8 cellular contexts compared by ENCODE assay signal in genomic region chr22:41447435-41448188, GRCh38. TPM values are rescaled to one million over a fixed set of nuclear protein-coding genes. Genes with fewer than 3 reads are reported as not detected.
DNase-seq lines count a peak whose midpoint lies in the region; ATAC-seq and TF ChIP-seq lines count a peak whose summit lies in the region.

No MANE protein-coding gene starts in this region.

- peak overlapping the region; percentile 98 for H3K18ac ChIP-seq in neuronal stem cell (ENCODE audit: low read length)

- peak overlapping the region; percentile 98 for H2AK5ac ChIP-seq in neuronal stem cell (ENCODE audit: low read depth, low read length)

- H3K4ac ChIP-seq in neuronal stem cell (ENCODE audit: low read length) = peak overlapping the region; percentile 90

- H3K9me3 ChIP-seq in Caco-2 (no peaks in the 10 kb centered on the region), neuronal stem cell (replicated peaks in 1 of 2; ENCODE audit: control insufficient read depth in 2 of 2, insufficient read depth in 1 of 2, low read depth in 1 of 2, low read length in 2 of 2) (no peaks in the 10 kb centered on the region), thymus (ENCODE audit: control insufficient read depth) (no peaks in the 10 kb centered on the region)

- peak overlapping the region; percentile 93 for H3K4me3 ChIP-seq in Caco-2 (ENCODE audit: low read depth, low read length)
- peak overlapping the region; percentile 85 to 87 for H3K4me3 ChIP-seq in neuronal stem cell (ENCODE audit: low read length in 2 of 2)
- peak overlapping the region; percentile 96 for H3K4me3 ChIP-seq in thymus (ENCODE audit: low read length)

- TF ChIP-seq EP300 in Ishikawa (IDR thresholded peaks at IDR 0.05; ENCODE audit: borderline replicate concordance) = no peak

- H3K9me3 Mint-ChIP-seq in Caco-2 (ENCODE audit: unreplicated experiment) = no peaks in the 10 kb centered on the region

- H2AFZ ChIP-seq in neuronal stem cell (ENCODE audit: low read length) = peak overlapping the region; percentile 71

- peaks cover 75% of the 10 kb centered on the region for H3K36me3 Mint-ChIP-seq in Caco-2 (ENCODE audit: insufficient read depth, unreplicated experiment)

- peak overlapping the region; percentile 99 for H3K4me3 Mint-ChIP-seq in Caco-2 (ENCODE audit: unreplicated experiment)

- peak overlapping the region; percentile 100 for H2BK5ac ChIP-seq in neuronal stem cell (ENCODE audit: low read length)

- H3K27ac ChIP-seq in RWPE1 = peak overlapping the region; percentile 96
- H3K27ac ChIP-seq in neuronal stem cell (replicated peaks; ENCODE audit: low read length) = peak overlapping the region; percentile 97
- H3K27ac ChIP-seq in thymus (ENCODE audit: low read depth) = peak overlapping the region; percentile 99

- H3K4me1 Mint-ChIP-seq in Caco-2 (ENCODE audit: low read depth, unreplicated experiment) = peaks cover 9% of the 10 kb centered on the region

- no peaks in the 10 kb centered on the region for H3K27me3 ChIP-seq in Caco-2 (replicated peaks; ENCODE audit: control insufficient read depth, insufficient read depth, low read length)
- H3K27me3 ChIP-seq in neuronal stem cell (ENCODE audit: control insufficient read depth in 3 of 3, insufficient read depth in 3 of 3, low read depth in 1 of 3, low read length in 3 of 3) = no peaks in the 10 kb centered on the region
- H3K27me3 ChIP-seq in thymus (ENCODE audit: control insufficient read depth, insufficient read depth) = no peaks in the 10 kb centered on the region

- H3K79me1 ChIP-seq in neuronal stem cell (ENCODE audit: low read depth, low read length) = peaks cover 3% of the 10 kb centered on the region

- BruUV-seq in Caco-2 (replicated peaks; lab: Mats Ljungman, UMichigan) = no TSS peak

- H4K8ac ChIP-seq in neuronal stem cell (ENCODE audit: low read depth, low read length) = peak overlapping the region; percentile 89

- H3K23ac ChIP-seq in neuronal stem cell (ENCODE audit: low read depth, low read length, poor library complexity) = peak overlapping the region; percentile 100

- no CpG with 5 or more reads among the region's 63 CpGs for WGBS in neuronal stem cell (ENCODE audit: extremely low coverage in 2 of 2, insufficient read length in 2 of 2, insufficient replicate concordance in 1 of 2), 2 donors
- WGBS in thymus = under 1% methylated on average over 63 of the region's 63 CpGs

- peak overlapping the region; percentile 81 for H2BK15ac ChIP-seq in neuronal stem cell (ENCODE audit: low read length)

- H2BK12ac ChIP-seq in neuronal stem cell (ENCODE audit: low read length) = peak overlapping the region; percentile 92

- DNase-seq in Caco-2 = peak; percentile 77 to 83
- no peak for DNase-seq in RWPE1 (ENCODE audit: low spot score)
- DNase-seq in activated gamma-delta T cell treated with anti-CD3 and anti-CD28 coated beads, Interleukin-2, amount 50 U/mL, for 16 hours (ENCODE audit: low read depth) = peak; percentile 29
- peak; percentile 29 for DNase-seq in foreskin melanocyte
- peak; percentile 75 for DNase-seq in neuronal stem cell (ENCODE audit: low spot score)

- no peak for ATAC-seq in HG03520 (IDR thresholded peaks at IDR 0.05; ENCODE audit: unreplicated experiment)

- TF ChIP-seq CTCF in Caco-2 (IDR thresholded peaks at IDR 0.05; ENCODE audit: insufficient read depth in 1 of 2, low read depth in 1 of 2, low read length in 1 of 2, severe bottlenecking in 1 of 2, unreplicated experiment in 1 of 2) = no peak
- no peak for TF ChIP-seq CTCF in RWPE1 (conservative IDR thresholded peaks at IDR 0.05; ENCODE audit: low read depth)

- intact Hi-C loops in Caco-2 (cut with micrococcal nuclease; ENCODE audit: unreplicated experiment) = loop anchor here (1.0 kb wide), 1 partner anchor 21 kb away; the partner anchor contains the start of gene PHF5A

- CTCF ChIA-PET in Caco-2 (lab: Charles Lee) = interaction anchor here (0.6 to 1.5 kb wide), 4 partner anchors 21 to 116 kb away, joined by 3 to 8 read pairs (median 4); partner anchors contain the start of genes ACO2 and PHF5A
- CTCF ChIA-PET in RWPE1 (lab: Yijun Ruan, JAX) = interaction anchor here (0.6 to 0.7 kb wide), 2 partner anchors 9 to 70 kb away, joined by 3 read pairs; no protein-coding TSS in a partner anchor

- no peaks in the 10 kb centered on the region; the same call in 1 of the 2 replicates for H3K4me1 ChIP-seq in Caco-2
- peaks cover 5 to 11% of the 10 kb centered on the region in 2 donors for H3K4me1 ChIP-seq in neuronal stem cell (ENCODE audit: control insufficient read depth in 2 of 2, insufficient read depth in 1 of 2, low read depth in 1 of 2, low read length in 2 of 2)
- peaks cover 3% of the 10 kb centered on the region for H3K4me1 ChIP-seq in thymus (ENCODE audit: control insufficient read depth, insufficient read depth, low read length)

- POLR2A ChIA-PET in Caco-2 (lab: Charles Lee) = interaction anchor here (0.6 to 6.2 kb wide), 17 partner anchors 10 to 496 kb away, joined by 3 to 122 read pairs (median 6); partner anchors contain the start of genes ACO2, DESI1, PHF5A and RANGAP1
- POLR2A ChIA-PET in RWPE1 (lab: Yijun Ruan, JAX; ENCODE audit: low non-redundant PET) = interaction anchor here (0.9 to 1.0 kb wide), 3 partner anchors 21 to 70 kb away, joined by 3 read pairs; partner anchors contain the start of genes ACO2 and PHF5A

- peak overlapping the region; percentile 98 for H4K91ac ChIP-seq in neuronal stem cell (ENCODE audit: low read depth, low read length, poor library complexity)

- H3K36me3 ChIP-seq in Caco-2 (ENCODE audit: control insufficient read depth, insufficient read depth, low read length) (no peaks in the 10 kb centered on the region), neuronal stem cell (replicated peaks in 1 of 2; ENCODE audit: control insufficient read depth in 2 of 2, insufficient read depth in 2 of 2, low read length in 2 of 2) (peaks cover 6 to 14% of the 10 kb centered on the region in 2 donors), thymus (ENCODE audit: control insufficient read depth, insufficient read depth) (no peaks in the 10 kb centered on the region)

- H3K9ac ChIP-seq in neuronal stem cell (ENCODE audit: low read depth, low read length, poor library complexity) = peak overlapping the region; percentile 99

- peak overlapping the region; percentile 100 for H3K4me2 ChIP-seq in neuronal stem cell (ENCODE audit: insufficient read depth, low read length, poor library complexity, severe bottlenecking)

- H3K14ac ChIP-seq in neuronal stem cell (ENCODE audit: low read length) = peak overlapping the region; percentile 86

- peak overlapping the region; percentile 98 for H3K27ac Mint-ChIP-seq in Caco-2 (ENCODE audit: unreplicated experiment)

- no peaks in the 10 kb centered on the region for H3K27me3 Mint-ChIP-seq in Caco-2 (ENCODE audit: insufficient read depth, unreplicated experiment)

- peak overlapping the region; percentile 97 for H2BK120ac ChIP-seq in neuronal stem cell (ENCODE audit: low read depth, low read length)

- TF ChIP-seq RAD21 in Ishikawa (IDR thresholded peaks at IDR 0.05; ENCODE audit: low read depth) = no peak

TF ChIP-seq in Ishikawa, 13 proteins besides CTCF, POLR2A, EP300 and RAD21:
- TF ChIP-seq TEAD4 (IDR thresholded peaks at IDR 0.05) (peak; percentile 24; the same call in 1 of the 2 replicates), EGR1 (IDR thresholded peaks at IDR 0.05) (peak; percentile 38; the same call in 1 of the 2 replicates), TCF12 (IDR thresholded peaks at IDR 0.05; ENCODE audit: low read depth) (no peak), ZBTB7A (IDR thresholded peaks at IDR 0.05; ENCODE audit: low read depth) (peak; percentile 80; the same call in 1 of the 2 replicates), NFIC (IDR thresholded peaks at IDR 0.05) (no peak; the same call in 1 of the 2 replicates)
- TF ChIP-seq, protein P1, sequence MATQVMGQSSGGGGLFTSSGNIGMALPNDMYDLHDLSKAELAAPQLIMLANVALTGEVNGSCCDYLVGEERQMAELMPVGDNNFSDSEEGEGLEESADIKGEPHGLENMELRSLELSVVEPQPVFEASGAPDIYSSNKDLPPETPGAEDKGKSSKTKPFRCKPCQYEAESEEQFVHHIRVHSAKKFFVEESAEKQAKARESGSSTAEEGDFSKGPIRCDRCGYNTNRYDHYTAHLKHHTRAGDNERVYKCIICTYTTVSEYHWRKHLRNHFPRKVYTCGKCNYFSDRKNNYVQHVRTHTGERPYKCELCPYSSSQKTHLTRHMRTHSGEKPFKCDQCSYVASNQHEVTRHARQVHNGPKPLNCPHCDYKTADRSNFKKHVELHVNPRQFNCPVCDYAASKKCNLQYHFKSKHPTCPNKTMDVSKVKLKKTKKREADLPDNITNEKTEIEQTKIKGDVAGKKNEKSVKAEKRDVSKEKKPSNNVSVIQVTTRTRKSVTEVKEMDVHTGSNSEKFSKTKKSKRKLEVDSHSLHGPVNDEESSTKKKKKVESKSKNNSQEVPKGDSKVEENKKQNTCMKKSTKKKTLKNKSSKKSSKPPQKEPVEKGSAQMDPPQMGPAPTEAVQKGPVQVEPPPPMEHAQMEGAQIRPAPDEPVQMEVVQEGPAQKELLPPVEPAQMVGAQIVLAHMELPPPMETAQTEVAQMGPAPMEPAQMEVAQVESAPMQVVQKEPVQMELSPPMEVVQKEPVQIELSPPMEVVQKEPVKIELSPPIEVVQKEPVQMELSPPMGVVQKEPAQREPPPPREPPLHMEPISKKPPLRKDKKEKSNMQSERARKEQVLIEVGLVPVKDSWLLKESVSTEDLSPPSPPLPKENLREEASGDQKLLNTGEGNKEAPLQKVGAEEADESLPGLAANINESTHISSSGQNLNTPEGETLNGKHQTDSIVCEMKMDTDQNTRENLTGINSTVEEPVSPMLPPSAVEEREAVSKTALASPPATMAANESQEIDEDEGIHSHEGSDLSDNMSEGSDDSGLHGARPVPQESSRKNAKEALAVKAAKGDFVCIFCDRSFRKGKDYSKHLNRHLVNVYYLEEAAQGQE (IDR thresholded peaks at IDR 0.05; ENCODE audit: low read depth) = no peak
- TF ChIP-seq, protein P2, sequence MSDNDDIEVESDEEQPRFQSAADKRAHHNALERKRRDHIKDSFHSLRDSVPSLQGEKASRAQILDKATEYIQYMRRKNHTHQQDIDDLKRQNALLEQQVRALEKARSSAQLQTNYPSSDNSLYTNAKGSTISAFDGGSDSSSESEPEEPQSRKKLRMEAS (IDR thresholded peaks at IDR 0.05) = no peak; the same call in 1 of the 2 replicates

RNA-seq across cellular contexts. Expression of gene TOB2, which starts 1.0 kb away (rescaled TPM):
- total RNA-seq in Caco-2 (2022) = 49.0 and 52.5 TPM in 2 replicates
- polyA plus RNA-seq in neuronal stem cell (2013, experiment 1 of 2) = 30.2 TPM
- polyA plus RNA-seq in neuronal stem cell (2013, experiment 2 of 2) = 31.5 TPM
- 17.3 TPM for polyA plus RNA-seq in thymus

RNA-seq across cellular contexts. Expression of gene PHF5A, which starts 20.9 kb away (rescaled TPM):
- 75.4 and 78.6 TPM in 2 replicates for total RNA-seq in Caco-2 (2022)
- 63.9 TPM for polyA plus RNA-seq in neuronal stem cell (2013, experiment 1 of 2)
- 61.6 TPM for polyA plus RNA-seq in neuronal stem cell (2013, experiment 2 of 2)
- polyA plus RNA-seq in thymus = 65.7 TPM

RNA-seq across cellular contexts. Expression of gene ACO2, which starts 21.3 kb away (rescaled TPM):
- total RNA-seq in Caco-2 (2022) = 90.5 and 95.5 TPM in 2 replicates
- polyA plus RNA-seq in neuronal stem cell (2013, experiment 1 of 2) = 41.4 TPM
- 40.9 TPM for polyA plus RNA-seq in neuronal stem cell (2013, experiment 2 of 2)
- polyA plus RNA-seq in thymus = 29.7 TPM
